In genomic region chr2:55050133-55050994, GRCh38 we compare ENCODE assay signal across 8 cellular contexts. TPM values are rescaled to one million over a fixed set of nuclear protein-coding genes. Genes with fewer than 3 reads are reported as not detected.
A peak's percentile ranks its signal among the peaks of the same experiment; 100 is the strongest.
DNase-seq lines count a peak whose midpoint lies in the region; ATAC-seq and TF ChIP-seq lines count a peak whose summit lies in the region.

TSS of gene RTN4 (minus strand) at chr2:55050451. CDS start at chr2:55050300, 151 bp downstream.

- no peaks in the 10 kb centered on the region for H3K9me3 ChIP-seq in smooth muscle cell (replicated peaks; ENCODE audit: low read depth)

- peak within 1 kb of the TSS; percentile 99 for H3K4me3 Mint-ChIP-seq in WTC11

- H4K20me1 ChIP-seq in smooth muscle cell (ENCODE audit: low read depth): peaks cover 41% of the 10 kb centered on the region

- POLR2A ChIA-PET in WTC11 (lab: Charles Lee): interaction anchor here (0.6 to 1.9 kb wide), 31 partner anchors 8 to 492 kb away, joined by 3 to 10 read pairs (median 4); partner anchors contain the start of genes CCDC88A, CLHC1, EML6 and RPS27A

- H3K4me3 ChIP-seq in cardiac fibroblast (replicated peaks in 1 of 2; ENCODE audit: low read depth in 2 of 2, low read length in 2 of 2): peak within 1 kb of the TSS; percentile 85 to 92
- H3K4me3 ChIP-seq in smooth muscle cell: peak within 1 kb of the TSS; percentile 94

- peak within 1 kb of the TSS; percentile 95 for H3K9ac ChIP-seq in smooth muscle cell (ENCODE audit: low read depth)

- 1% methylated on average over 53 of the region's 61 CpGs for WGBS in smooth muscle cell (ENCODE audit: low lambda C conversion rate)

- H3F3A ChIP-seq in smooth muscle cell (ENCODE audit: low read depth): peaks cover 13% of the 10 kb centered on the region

- H3K27ac ChIP-seq in smooth muscle cell (ENCODE audit: low read depth): peak within 1 kb of the TSS; percentile 99

- peaks cover 34% of the 10 kb centered on the region for H3K4me1 ChIP-seq in smooth muscle cell (ENCODE audit: low read depth)

- H3K27ac Mint-ChIP-seq in WTC11: peak within 1 kb of the TSS; percentile 99

- H3K9me3 Mint-ChIP-seq in WTC11: no peaks in the 10 kb centered on the region

- peaks cover 67% of the 10 kb centered on the region for H3K79me2 ChIP-seq in smooth muscle cell (ENCODE audit: low read depth)

- peak; percentile 98 for DNase-seq in AG08395 (ENCODE audit: low spot score)
- DNase-seq in NCI-H226: peak; percentile 98
- peak; percentile 99 for DNase-seq in WTC11 (ENCODE audit: low spot score)
- DNase-seq in cardiac fibroblast (ENCODE audit: low read depth in 2 of 2): peak; percentile 100
- DNase-seq in iPS-NIHi7 (ENCODE audit: extremely low spot score): peak; percentile 93
- DNase-seq in smooth muscle cell (lab: John Stamatoyannopoulos, UW; ENCODE audit: unreplicated experiment): peak; percentile 91

- CTCF ChIA-PET in WTC11 (lab: Charles Lee): interaction anchor here (0.8 to 4.3 kb wide), 8 partner anchors 8 to 212 kb away, joined by 3 to 25 read pairs (median 6); no protein-coding TSS in a partner anchor

- H2AFZ ChIP-seq in smooth muscle cell (ENCODE audit: low read depth): no peak within 1 kb of the TSS

- no peaks in the 10 kb centered on the region for H3K36me3 ChIP-seq in smooth muscle cell (ENCODE audit: low read depth)

- no peaks in the 10 kb centered on the region for H3K27me3 ChIP-seq in smooth muscle cell (ENCODE audit: low read depth)

- H3K4me1 Mint-ChIP-seq in WTC11: peaks cover 40% of the 10 kb centered on the region

- ATAC-seq in GM18909 (IDR thresholded peaks at IDR 0.05; ENCODE audit: poor library complexity, unreplicated experiment) (peak; percentile 88), HG03175 (IDR thresholded peaks at IDR 0.05; ENCODE audit: unreplicated experiment) (peak; percentile 88), WTC11 (peak; percentile 91)

- peak within 1 kb of the TSS; percentile 87 for H3K4me2 ChIP-seq in smooth muscle cell

- no peaks in the 10 kb centered on the region for H3K27me3 Mint-ChIP-seq in WTC11 (ENCODE audit: low read depth)

- no peak for TF ChIP-seq CTCF in WTC11 (IDR thresholded peaks at IDR 0.05)
- TF ChIP-seq CTCF in cardiac fibroblast (IDR thresholded peaks at IDR 0.05; ENCODE audit: low read depth, low read length): peak; percentile 37
- TF ChIP-seq CTCF in smooth muscle cell (IDR thresholded peaks at IDR 0.05; ENCODE audit: borderline replicate concordance, insufficient read depth, poor library complexity, severe bottlenecking): no peak

- no peaks in the 10 kb centered on the region for H3K36me3 Mint-ChIP-seq in WTC11

TF ChIP-seq in WTC11, 78 proteins besides CTCF, POLR2A, EP300 and RAD21 (continues in another document):
- TF ChIP-seq ZNF263 (CRISPR knock-in tag; IDR thresholded peaks at IDR 0.05; ENCODE audit: low read depth) (peak; percentile 90), TP53 (CRISPR knock-in tag; IDR thresholded peaks at IDR 0.05) (no peak), NFYB (CRISPR knock-in tag; conservative IDR thresholded peaks at IDR 0.05; ENCODE audit: low read depth) (peak; percentile 90), HMGXB4 (CRISPR knock-in tag; IDR thresholded peaks at IDR 0.05) (peak; percentile 57; the same call in 1 of the 2 replicates), ATF1 (CRISPR knock-in tag; IDR thresholded peaks at IDR 0.05) (0 out of 2 replicates have a peak, but pooled peaks have one; percentile 68), ARID4B (CRISPR knock-in tag; IDR thresholded peaks at IDR 0.05; ENCODE audit: borderline replicate concordance) (peak; percentile 56; the same call in 1 of the 2 replicates), ZNF416 (CRISPR knock-in tag; IDR thresholded peaks at IDR 0.05) (no peak), ZNF396 (CRISPR knock-in tag; IDR thresholded peaks at IDR 0.05; ENCODE audit: borderline replicate concordance) (no peak), ESRRA (CRISPR knock-in tag; IDR thresholded peaks at IDR 0.05; ENCODE audit: borderline replicate concordance) (0 out of 2 replicates have a peak, but pooled peaks have one; percentile 34), CREB1 (CRISPR knock-in tag; IDR thresholded peaks at IDR 0.05) (peak; percentile 50; the same call in 1 of the 2 replicates), NR3C1 (CRISPR knock-in tag; conservative IDR thresholded peaks at IDR 0.05; ENCODE audit: low read depth) (no peak), MAX (CRISPR knock-in tag; IDR thresholded peaks at IDR 0.05) (peak; percentile 77; the same call in 1 of the 2 replicates), MYBL2 (CRISPR knock-in tag; IDR thresholded peaks at IDR 0.05) (peak; percentile 45; the same call in 1 of the 2 replicates), E2F4 (CRISPR knock-in tag; IDR thresholded peaks at IDR 0.05; ENCODE audit: borderline replicate concordance, low read depth) (no peak), ZBTB21 (CRISPR knock-in tag; IDR thresholded peaks at IDR 0.05; ENCODE audit: borderline replicate concordance) (no peak), ZNF512 (CRISPR knock-in tag; IDR thresholded peaks at IDR 0.05; ENCODE audit: borderline replicate concordance) (no peak)

RNA-seq across cellular contexts. Expression of gene RTN4, which starts in this region (rescaled TPM):
- 175 to 202 TPM (median 178 TPM) in 3 replicates for total RNA-seq in WTC11 (2021)
- 246 and 295 TPM in 2 replicates for total RNA-seq in smooth muscle cell
- polyA plus RNA-seq in smooth muscle cell: 335 and 371 TPM in 2 replicates

Comparison
In these comparisons a context has a peak if more than half of its experiments do, and no peak if none do; other contexts are left out.
1. Peak in every context shown above with its lines: DNase-seq, ATAC-seq, H3K4me3 ChIP-seq and H3K27ac ChIP-seq.